In the genomic region with DNA sequence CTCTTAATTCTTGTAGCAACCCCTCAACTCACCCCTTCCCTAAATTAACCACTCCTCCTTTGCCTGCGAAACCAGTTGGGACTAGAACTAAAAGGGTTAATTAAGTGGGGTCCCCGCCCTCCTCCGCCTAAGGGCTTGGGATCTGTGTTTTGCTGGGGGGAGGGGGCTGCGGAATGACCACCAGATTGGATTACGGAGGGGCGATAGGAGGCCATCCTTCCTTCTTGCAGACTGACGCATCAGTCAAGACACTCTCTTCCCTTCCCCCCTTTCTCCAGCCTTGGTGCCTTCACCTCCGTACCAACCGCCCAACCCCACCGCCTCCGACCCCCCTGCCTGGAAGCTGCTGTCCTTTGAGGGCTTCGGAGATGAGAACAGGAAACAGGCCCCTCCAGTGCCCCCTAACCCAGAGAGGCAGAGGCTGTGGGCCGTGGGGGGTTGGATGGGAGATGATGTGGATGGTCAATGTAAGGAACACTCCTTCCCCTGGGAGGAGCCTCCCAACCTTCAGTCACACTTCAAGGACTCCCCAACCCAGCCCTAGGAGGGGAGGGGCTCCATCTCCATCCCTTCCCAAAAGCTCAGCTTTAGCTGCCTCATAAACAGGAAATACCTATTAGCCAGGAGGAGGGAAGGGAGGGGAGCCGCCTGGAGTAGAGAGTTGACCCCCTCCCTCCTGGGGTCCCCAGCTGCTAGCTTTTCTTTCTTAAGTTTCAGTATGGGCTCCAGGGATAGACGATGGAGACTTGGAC, we compare ENCODE assay signal across 8 cellular contexts. TPM values are rescaled to one million over a fixed set of nuclear protein-coding genes. Genes with fewer than 3 reads are reported as not detected.
DNase-seq lines count a peak whose midpoint lies in the region; ATAC-seq and TF ChIP-seq lines count a peak whose summit lies in the region.

No MANE protein-coding gene starts in this region.

- intact Hi-C loops in prostate gland (cut with DNase I) = no loop called here

- peak overlapping the region; percentile 92 to 96 for H3K27ac ChIP-seq in prostate gland

- TF ChIP-seq CTCF in prostate gland (IDR thresholded peaks at IDR 0.05) = no peak

- no peaks in the 10 kb centered on the region for H3K9me3 ChIP-seq in prostate gland

- WGBS in prostate gland = 0% methylated on average over 15 of the region's 15 CpGs

- peaks cover 27% of the 10 kb centered on the region for H3K4me1 ChIP-seq in prostate gland (replicated peaks)

- no peaks in the 10 kb centered on the region for H3K36me3 ChIP-seq in prostate gland

- ATAC-seq in GM21515 (IDR thresholded peaks at IDR 0.05; ENCODE audit: unreplicated experiment) = no peak

- DNase-seq in DMS79 (lab: John Stamatoyannopoulos, UW) = peak; percentile 43
- peak; percentile 28 for DNase-seq in LHCN-M2 (ENCODE audit: low read depth)
- peak in 54 of 58 donors; percentile 16 to 86 (median 52) for DNase-seq in anterior cingulate cortex (lab: John Stamatoyannopoulos, UW)
- peak; percentile 68 for DNase-seq in hepatic stellate cell (ENCODE audit: low spot score)
- DNase-seq in prostate gland (ENCODE audit: low spot score) = peak; percentile 82
- DNase-seq in SKM-1 treated with dmso at 0.1 percent for 144 hours (lab: John Stamatoyannopoulos, UW; ENCODE audit: unreplicated experiment) = no peak
- DNase-seq in stimulated activated CD4-positive, alpha-beta T cell treated with anti-CD3 and anti-CD28 coated beads, Interleukin-1b, Interleukin-23, amount 100 ng/mL, for 48 hours = no peak

- no peak for TF ChIP-seq POLR2A in prostate gland (IDR thresholded peaks at IDR 0.05)

- no peaks in the 10 kb centered on the region for H3K27me3 ChIP-seq in prostate gland (replicated peaks; ENCODE audit: insufficient read depth)

- peak overlapping the region; percentile 70 to 81 for H3K4me3 ChIP-seq in prostate gland

RNA-seq across cellular contexts. Expression of a gene that starts 1.0 kb away (rescaled TPM):
- total RNA-seq in LHCN-M2 (2014; rRNA removed) (27.8 and 35.1 TPM in 2 replicates), prostate gland (10 to 100 TPM; 55.0 to 91.5 TPM)
- 37.3 TPM for polyA plus RNA-seq in LHCN-M2 (2012)

RNA-seq across cellular contexts. Expression of a gene that starts 11.7 kb away (rescaled TPM):
- total RNA-seq in LHCN-M2 (2014; rRNA removed) = 23.1 and 26.0 TPM in 2 replicates
- 17.5 TPM for polyA plus RNA-seq in LHCN-M2 (2012)
- total RNA-seq in prostate gland = 10 to 100 TPM; 19.8 to 24.4 TPM

RNA-seq across cellular contexts. Expression of a gene that starts 31.0 kb away (rescaled TPM):
- 76.7 and 96.6 TPM in 2 replicates for total RNA-seq in LHCN-M2 (2014; rRNA removed)
- 32.9 TPM for polyA plus RNA-seq in LHCN-M2 (2012)
- total RNA-seq in prostate gland = 10 to 100 TPM; 50.3 to 67.9 TPM

RNA-seq across cellular contexts. Expression of a gene that starts 56.0 kb away (rescaled TPM):
- total RNA-seq in LHCN-M2 (2014; rRNA removed) = 56.7 and 69.3 TPM in 2 replicates
- polyA plus RNA-seq in LHCN-M2 (2012) = 18.8 TPM
- total RNA-seq in prostate gland = 10 to 100 TPM; 26.1 to 35.9 TPM

Comparison
In these comparisons a context has a peak if more than half of its experiments do, and no peak if none do; other contexts are left out.
1. DNase-seq: peak in DMS79 (single experiment), LHCN-M2 (single experiment), anterior cingulate cortex (54 of 58), hepatic stellate cell (single experiment) and prostate gland (single experiment); none in SKM-1 treated with dmso at 0.1 percent for 144 hours (single experiment) and stimulated activated CD4-positive, alpha-beta T cell treated with anti-CD3 and anti-CD28 coated beads, Interleukin-1b, Interleukin-23, amount 100 ng/mL, for 48 hours (single experiment).